In genomic region chr17:81371910-81372760, GRCh38 we compare ENCODE assay signal across 1 cellular context.
TF ChIP-seq lines count a peak whose summit lies in the region.

No MANE protein-coding gene starts in this region.

TF ChIP-seq in HepG2, 621 proteins besides CTCF, POLR2A, EP300 and RAD21 (continued from another document and continues in another):
- TF ChIP-seq AGO1 (IDR thresholded peaks at IDR 0.05; ENCODE audit: low read depth, low read length, poor library complexity, severe bottlenecking) (peak; percentile 56), ATM (IDR thresholded peaks at IDR 0.05; ENCODE audit: borderline replicate concordance) (no peak), ONECUT2 (CRISPR knock-in tag; IDR thresholded peaks at IDR 0.05) (no peak), ZNF687 (CRISPR knock-in tag; IDR thresholded peaks at IDR 0.05) (peak; percentile 70), ZNF691 (CRISPR knock-in tag; IDR thresholded peaks at IDR 0.05; ENCODE audit: borderline replicate concordance, low read depth) (0 out of 2 replicates have a peak, but pooled peaks have one; percentile 38), THAP9 (CRISPR knock-in tag; IDR thresholded peaks at IDR 0.05; ENCODE audit: borderline replicate concordance) (peak; percentile 42; the same call in 1 of the 2 replicates), ZFX (CRISPR knock-in tag; IDR thresholded peaks at IDR 0.05; ENCODE audit: low read depth) (peak; percentile 58), ZFP91 (CRISPR knock-in tag; IDR thresholded peaks at IDR 0.05; ENCODE audit: borderline replicate concordance) (peak; percentile 48; the same call in 1 of the 2 replicates), FOXP4 (CRISPR knock-in tag; IDR thresholded peaks at IDR 0.05) (0 out of 2 replicates have a peak, but pooled peaks have one; percentile 4), ZBTB4 (CRISPR knock-in tag; IDR thresholded peaks at IDR 0.05; ENCODE audit: borderline replicate concordance) (peak; percentile 20; the same call in 1 of the 2 replicates), EED (CRISPR knock-in tag; IDR thresholded peaks at IDR 0.05) (peak; percentile 47; the same call in 1 of the 2 replicates), EZH2 (conservative IDR thresholded peaks at IDR 0.05; ENCODE audit: low read depth, low read length) (0 out of 2 replicates have a peak, but pooled peaks have one; percentile 35), SAP130 (CRISPR knock-in tag; IDR thresholded peaks at IDR 0.05; ENCODE audit: low read depth) (0 out of 2 replicates have a peak, but pooled peaks have one; percentile 22), DMTF1 (CRISPR knock-in tag; IDR thresholded peaks at IDR 0.05) (no peak), TBX2 (CRISPR knock-in tag; IDR thresholded peaks at IDR 0.05; ENCODE audit: borderline replicate concordance) (peak; percentile 31; the same call in 1 of the 2 replicates), MAX (IDR thresholded peaks at IDR 0.05) (0 out of 2 replicates have a peak, but pooled peaks have one; percentile 27), ZZZ3 (CRISPR knock-in tag; IDR thresholded peaks at IDR 0.05; ENCODE audit: borderline replicate concordance) (0 out of 2 replicates have a peak, but pooled peaks have one; percentile 37), ZNF276 (CRISPR knock-in tag; IDR thresholded peaks at IDR 0.05; ENCODE audit: low read depth) (0 out of 2 replicates have a peak, but pooled peaks have one; percentile 56), ZNF891 (CRISPR knock-in tag; IDR thresholded peaks at IDR 0.05) (peak; percentile 72; the same call in 1 of the 2 replicates), ZNF768 (CRISPR knock-in tag; IDR thresholded peaks at IDR 0.05) (peak; percentile 6; the same call in 1 of the 2 replicates), MEIS1 (CRISPR knock-in tag; IDR thresholded peaks at IDR 0.05; ENCODE audit: borderline replicate concordance) (peak; percentile 50; the same call in 1 of the 2 replicates)
